Comparison of ENCODE assay signal across 19 cellular contexts in genomic region chr6:31741815-31742214, GRCh38. TPM values are rescaled to one million over a fixed set of nuclear protein-coding genes. Genes with fewer than 3 reads are reported as not detected.
A peak's percentile ranks its signal among the peaks of the same experiment; 100 is the strongest.
DNase-seq lines count a peak whose midpoint lies in the region; ATAC-seq and TF ChIP-seq lines count a peak whose summit lies in the region.
"Had no signal": no experiment of that assay in that cellular context is flagged by ENCODE, and none has a peak within 500 bp of the region (broad histone marks: within the 10 kb centered on the region; RNA-seq: fewer than 3 reads in every experiment).

No MANE protein-coding gene starts in this region.

- no peaks in the 10 kb centered on the region for H3K9me2 ChIP-seq in PC-9 (ENCODE audit: insufficient read depth)

- H3F3A ChIP-seq in neural progenitor cell (ENCODE audit: low read depth) (peaks cover 54% of the 10 kb centered on the region), PC-9 (ENCODE audit: insufficient read depth, low read depth) (peaks cover 33% of the 10 kb centered on the region)

- H3K4me1 ChIP-seq in KMS-11 (ENCODE audit: low read depth, poor library complexity, severe bottlenecking) (peaks cover 38% of the 10 kb centered on the region), neural progenitor cell (peaks cover 58% of the 10 kb centered on the region), PC-9 (replicated peaks; ENCODE audit: insufficient read depth) (peaks cover 37% of the 10 kb centered on the region)

- peaks cover 44% of the 10 kb centered on the region for H3K36me3 Mint-ChIP-seq in activated CD4-positive, alpha-beta T cell treated with anti-CD3 and anti-CD28 coated beads, Interleukin-2, amount 10 ng/mL, durations not matched to agents 24 days and 14 days (ENCODE audit: low read depth)
- peaks cover 48% of the 10 kb centered on the region for H3K36me3 Mint-ChIP-seq in activated naive CD8-positive, alpha-beta T cell treated with anti-CD3 and anti-CD28 coated beads, Interleukin-2, amount 50 U/mL, for 24 hours (ENCODE audit: low read depth)
- peaks cover 26% of the 10 kb centered on the region for H3K36me3 Mint-ChIP-seq in neural progenitor cell

- H3K79me2 ChIP-seq in KMS-11 (ENCODE audit: insufficient read depth, low read depth) = peaks cover 15% of the 10 kb centered on the region; the same call in 1 of the 2 replicates
- H3K79me2 ChIP-seq in neural progenitor cell (ENCODE audit: low read depth) = peaks cover 14% of the 10 kb centered on the region
- peaks cover 9% of the 10 kb centered on the region for H3K79me2 ChIP-seq in PC-9 (ENCODE audit: low read depth)

- H3K27me3 ChIP-seq in KMS-11 (ENCODE audit: insufficient read depth, low read depth) (no peaks in the 10 kb centered on the region), neural progenitor cell (no peaks in the 10 kb centered on the region), PC-9 (ENCODE audit: insufficient read depth, low read depth) (no peaks in the 10 kb centered on the region)
- H3K27me3 ChIP-seq: tibial artery had no signal

- peak overlapping the region; percentile 98 for H3K4me3 Mint-ChIP-seq in activated CD4-positive, alpha-beta T cell treated with anti-CD3 and anti-CD28 coated beads, Interleukin-2, amount 10 ng/mL, durations not matched to agents 24 days and 14 days
- peak overlapping the region; percentile 97 for H3K4me3 Mint-ChIP-seq in activated naive CD8-positive, alpha-beta T cell treated with anti-CD3 and anti-CD28 coated beads, Interleukin-2, amount 50 U/mL, for 24 hours
- peak overlapping the region; percentile 94 for H3K4me3 Mint-ChIP-seq in neural progenitor cell

- H3K4me2 ChIP-seq in KMS-11 (peak overlapping the region; percentile 100; the same call in 1 of the 2 replicates), neural progenitor cell (no peak overlapping the region), PC-9 (no peak overlapping the region)

- H3K9ac ChIP-seq in KMS-11 (no peak overlapping the region), neural progenitor cell (no peak overlapping the region)

- H3K27me3 Mint-ChIP-seq in activated CD4-positive, alpha-beta T cell treated with anti-CD3 and anti-CD28 coated beads, Interleukin-2, amount 10 ng/mL, durations not matched to agents 24 days and 14 days = no peaks in the 10 kb centered on the region
- peaks cover 3% of the 10 kb centered on the region for H3K27me3 Mint-ChIP-seq in activated naive CD8-positive, alpha-beta T cell treated with anti-CD3 and anti-CD28 coated beads, Interleukin-2, amount 50 U/mL, for 24 hours
- H3K27me3 Mint-ChIP-seq in neural progenitor cell (ENCODE audit: insufficient read depth, low read depth) = peaks cover 11% of the 10 kb centered on the region

- ATAC-seq in activated naive CD8-positive, alpha-beta T cell treated with anti-CD3 and anti-CD28 coated beads, Interleukin-2, amount 50 U/mL, for 24 hours = no peak
- ATAC-seq in omental fat pad (ENCODE audit: low FRiP score) = no peak
- ATAC-seq: A549, right cardiac atrium had no signal

- intact Hi-C loops in activated CD4-positive, alpha-beta T cell treated with anti-CD3 and anti-CD28 coated beads, Interleukin-2, amount 10 ng/mL, durations not matched to agents 24 days and 14 days (cut with micrococcal nuclease) = no loop called here
- intact Hi-C loops in PC-9 (cut with micrococcal nuclease; ENCODE audit: unreplicated experiment) = no loop called here

- TF ChIP-seq CTCF in KMS-11 (conservative IDR thresholded peaks at IDR 0.05; ENCODE audit: low read depth, low read length) (no peak), neural progenitor cell (IDR thresholded peaks at IDR 0.05) (no peak), omental fat pad (IDR thresholded peaks at IDR 0.05) (no peak), PC-9 (conservative IDR thresholded peaks at IDR 0.05) (no peak)

- H3K9me3 ChIP-seq in neural progenitor cell (ENCODE audit: low read depth) = no peaks in the 10 kb centered on the region
- no peaks in the 10 kb centered on the region for H3K9me3 ChIP-seq in PC-9 (ENCODE audit: insufficient read depth, low read depth)
- H3K9me3 ChIP-seq: A549, left ventricle myocardium inferior, tibial artery had no signal

- no TSS peak for BruUV-seq in PC-9 (replicated peaks; lab: Mats Ljungman, UMichigan)

- peak overlapping the region; percentile 67 for H3K27ac Mint-ChIP-seq in activated CD4-positive, alpha-beta T cell treated with anti-CD3 and anti-CD28 coated beads, Interleukin-2, amount 10 ng/mL, durations not matched to agents 24 days and 14 days
- peak overlapping the region; percentile 83 for H3K27ac Mint-ChIP-seq in activated naive CD8-positive, alpha-beta T cell treated with anti-CD3 and anti-CD28 coated beads, Interleukin-2, amount 50 U/mL, for 24 hours
- no peak overlapping the region for H3K27ac Mint-ChIP-seq in neural progenitor cell

- DNase-seq in activated CD4-positive, alpha-beta T cell treated with anti-CD3 and anti-CD28 coated beads, Interleukin-2, amount 10 ng/mL, durations not matched to agents 24 days and 14 days = no peak
- no peak for DNase-seq in activated CD4-positive, alpha-beta T cell treated with anti-CD3 and anti-CD28 coated beads, Interleukin-2, amount 50 U/mL, for 1 hour
- DNase-seq in activated naive CD8-positive, alpha-beta T cell treated with anti-CD3 and anti-CD28 coated beads, Interleukin-2, amount 50 U/mL, for 24 hours = no peak
- no peak for DNase-seq in neural progenitor cell (ENCODE audit: low spot score)
- no peak for DNase-seq in central memory CD4-positive, alpha-beta T cell
- no peak for DNase-seq in omental fat pad (ENCODE audit: low spot score)
- no peak for DNase-seq in PC-9
- DNase-seq: activated gamma-delta T cell; effector memory CD4-positive, alpha-beta T cell; left ventricle myocardium inferior; MM.1S; NCI-H2107; NCI-H82; right cardiac atrium; tibial artery had no signal

- H4K20me1 ChIP-seq in KMS-11 (ENCODE audit: insufficient read depth) (no peaks in the 10 kb centered on the region), neural progenitor cell (ENCODE audit: low read depth) (no peaks in the 10 kb centered on the region), PC-9 (ENCODE audit: insufficient read depth) (no peaks in the 10 kb centered on the region)

- no peak overlapping the region for H2AFZ ChIP-seq in KMS-11 (ENCODE audit: low read depth)
- no peak overlapping the region for H2AFZ ChIP-seq in neural progenitor cell (replicated peaks)
- no peak overlapping the region for H2AFZ ChIP-seq in PC-9

- CTCF ChIA-PET in PC-9 (lab: Charles Lee) = interaction anchor here (0.5 kb wide), 1 partner anchor 88 kb away, joined by 8 read pairs; no protein-coding TSS in a partner anchor

- H3K9me3 Mint-ChIP-seq in activated CD4-positive, alpha-beta T cell treated with anti-CD3 and anti-CD28 coated beads, Interleukin-2, amount 10 ng/mL, durations not matched to agents 24 days and 14 days = no peaks in the 10 kb centered on the region
- H3K9me3 Mint-ChIP-seq in activated naive CD8-positive, alpha-beta T cell treated with anti-CD3 and anti-CD28 coated beads, Interleukin-2, amount 50 U/mL, for 24 hours = no peaks in the 10 kb centered on the region
- no peaks in the 10 kb centered on the region for H3K9me3 Mint-ChIP-seq in neural progenitor cell

- H3K4me1 Mint-ChIP-seq in activated CD4-positive, alpha-beta T cell treated with anti-CD3 and anti-CD28 coated beads, Interleukin-2, amount 10 ng/mL, durations not matched to agents 24 days and 14 days = peaks cover 56% of the 10 kb centered on the region
- peaks cover 48% of the 10 kb centered on the region for H3K4me1 Mint-ChIP-seq in activated naive CD8-positive, alpha-beta T cell treated with anti-CD3 and anti-CD28 coated beads, Interleukin-2, amount 50 U/mL, for 24 hours
- peaks cover 68% of the 10 kb centered on the region for H3K4me1 Mint-ChIP-seq in neural progenitor cell

- H3K27ac ChIP-seq in KMS-11 (no peak overlapping the region; the same call in 1 of the 2 replicates), neural progenitor cell (no peak overlapping the region), PC-9 (no peak overlapping the region)
- H3K27ac ChIP-seq: A549, left ventricle myocardium inferior, tibial artery had no signal

- H3K4me3 ChIP-seq in KMS-11 (IDR thresholded peaks at IDR 0.05; ENCODE audit: insufficient read depth, low read depth, low read length) = no peak overlapping the region
- H3K4me3 ChIP-seq in neural progenitor cell = no peak overlapping the region
- no peak overlapping the region for H3K4me3 ChIP-seq in PC-9
- H3K4me3 ChIP-seq: A549, left ventricle myocardium inferior, tibial artery had no signal

- POLR2A ChIA-PET in PC-9 (lab: Charles Lee; ENCODE audit: unreplicated experiment) = interaction anchor here (0.6 kb wide), 1 partner anchor 341 kb away, joined by 4 read pairs; no protein-coding TSS in a partner anchor

- H3K36me3 ChIP-seq in KMS-11 (ENCODE audit: insufficient read depth) = no peaks in the 10 kb centered on the region
- H3K36me3 ChIP-seq in neural progenitor cell = no peaks in the 10 kb centered on the region
- H3K36me3 ChIP-seq in PC-9 (ENCODE audit: low read depth) = peaks cover 12% of the 10 kb centered on the region; the same call in 1 of the 2 replicates
- H3K36me3 ChIP-seq: left ventricle myocardium inferior, tibial artery had no signal

RNA-seq across cellular contexts. Expression of gene MSH5, which starts 2.0 kb away (rescaled TPM):
- total RNA-seq in activated CD4-positive, alpha-beta T cell treated with anti-CD3 and anti-CD28 coated beads, Interleukin-2, amount 10 ng/mL, durations not matched to agents 24 days and 14 days = 87.8 and 99.6 TPM in 2 replicates
- total RNA-seq in neural progenitor cell (ENCODE audit: low replicate concordance) (45.5 and 50.9 TPM in 2 replicates), omental fat pad (10 to 100 TPM in 1 of 4 donors, 1 to 10 TPM in 3; 5.4 to 17.0 (median 7.3) TPM), PC-9 (2021) (50.0 and 68.8 TPM in 2 replicates)

RNA-seq across cellular contexts. Expression of gene CLIC1, which starts 5.5 kb away (rescaled TPM):
- 385 TPM in 2 replicates for total RNA-seq in activated CD4-positive, alpha-beta T cell treated with anti-CD3 and anti-CD28 coated beads, Interleukin-2, amount 10 ng/mL, durations not matched to agents 24 days and 14 days
- total RNA-seq in neural progenitor cell (ENCODE audit: low replicate concordance) (234 and 307 TPM in 2 replicates), omental fat pad (100 to 1,000 TPM; 244 to 443 (median 336) TPM), PC-9 (2021) (546 and 599 TPM in 2 replicates)

RNA-seq across cellular contexts. Expression of gene DDAH2, which starts 12.7 kb away (rescaled TPM):
- 4.8 and 5.6 TPM in 2 replicates for total RNA-seq in activated CD4-positive, alpha-beta T cell treated with anti-CD3 and anti-CD28 coated beads, Interleukin-2, amount 10 ng/mL, durations not matched to agents 24 days and 14 days
- 94.3 and 202 TPM in 2 replicates for total RNA-seq in neural progenitor cell (ENCODE audit: low replicate concordance)
- total RNA-seq in omental fat pad = 100 to 1,000 TPM; 103 to 148 (median 115) TPM
- 58.3 and 99.6 TPM in 2 replicates for total RNA-seq in PC-9 (2021)

RNA-seq across cellular contexts. Expression of gene MPIG6B, which starts 18.6 kb away (rescaled TPM):
- not detected in 2 replicates for total RNA-seq in activated CD4-positive, alpha-beta T cell treated with anti-CD3 and anti-CD28 coated beads, Interleukin-2, amount 10 ng/mL, durations not matched to agents 24 days and 14 days
- total RNA-seq in neural progenitor cell (ENCODE audit: low replicate concordance) (not detected in 2 replicates), omental fat pad (under 1 TPM in 1 of 4 donors, not detected in 3; 0.84 TPM), PC-9 (2021) (0.43 and 0.59 TPM in 2 replicates)
- total RNA-seq: bronchial epithelial cell; T-helper 2 cell treated with Interferon-gamma antibody and Interleukin-4, amounts not matched to agents 100 ng/mL and 5 ng/mL, for 36 hours had no signal

RNA-seq across cellular contexts. Expression of gene LY6G6C, which starts 20.3 kb away (rescaled TPM):
- not detected in 2 replicates for total RNA-seq in activated CD4-positive, alpha-beta T cell treated with anti-CD3 and anti-CD28 coated beads, Interleukin-2, amount 10 ng/mL, durations not matched to agents 24 days and 14 days
- not detected in 2 replicates for total RNA-seq in neural progenitor cell (ENCODE audit: low replicate concordance)
- under 1 TPM in 1 of 4 donors, not detected in 3; 0.74 TPM for total RNA-seq in omental fat pad
- 1.2 and 2.1 TPM in 2 replicates for total RNA-seq in PC-9 (2021)
- total RNA-seq: bronchial epithelial cell; left ventricle myocardium inferior; right cardiac atrium; T-helper 2 cell treated with Interferon-gamma antibody and Interleukin-4, amounts not matched to agents 100 ng/mL and 5 ng/mL, for 36 hours had no signal
